Comparison of ENCODE assay signal across 1 cellular context in genomic region chr18:31102020-31102684, GRCh38.
TF ChIP-seq lines count a peak whose summit lies in the region.

Gene DSC2 (minus strand): TSS chr18:31102421. CDS start chr18:31101971, 450 bp downstream.

TF ChIP-seq in HepG2, 621 proteins besides CTCF, POLR2A, EP300 and RAD21 (continued from another document and continues in another):
- no peak for TF ChIP-seq TIGD3 (CRISPR knock-in tag; IDR thresholded peaks at IDR 0.05; ENCODE audit: borderline replicate concordance)
- no peak for TF ChIP-seq ZFP1 (CRISPR knock-in tag; IDR thresholded peaks at IDR 0.05)
- no peak for TF ChIP-seq ZNF550 (CRISPR knock-in tag; IDR thresholded peaks at IDR 0.05; ENCODE audit: borderline replicate concordance)
- TF ChIP-seq ZNF484 (CRISPR knock-in tag; IDR thresholded peaks at IDR 0.05; ENCODE audit: borderline replicate concordance, low read depth): no peak
- no peak for TF ChIP-seq ZNF530 (CRISPR knock-in tag; IDR thresholded peaks at IDR 0.05; ENCODE audit: low read depth)
- no peak for TF ChIP-seq ZNF451 (CRISPR knock-in tag; IDR thresholded peaks at IDR 0.05)
- TF ChIP-seq ZNF431 (CRISPR knock-in tag; IDR thresholded peaks at IDR 0.05; ENCODE audit: borderline replicate concordance, low read depth): no peak
- no peak for TF ChIP-seq ZNF572 (CRISPR knock-in tag; IDR thresholded peaks at IDR 0.05)
- no peak for TF ChIP-seq NCOA1 (CRISPR knock-in tag; IDR thresholded peaks at IDR 0.05)
- TF ChIP-seq ATM (IDR thresholded peaks at IDR 0.05; ENCODE audit: borderline replicate concordance): no peak
- TF ChIP-seq ZNF264 (CRISPR knock-in tag; IDR thresholded peaks at IDR 0.05): no peak
- TF ChIP-seq ZNF746 (CRISPR knock-in tag; IDR thresholded peaks at IDR 0.05): no peak
- TF ChIP-seq NAIF1 (CRISPR knock-in tag; IDR thresholded peaks at IDR 0.05; ENCODE audit: borderline replicate concordance): no peak
- no peak for TF ChIP-seq ZBTB42 (CRISPR knock-in tag; IDR thresholded peaks at IDR 0.05)
- no peak for TF ChIP-seq FOXO4 (CRISPR knock-in tag; conservative IDR thresholded peaks at IDR 0.05)
- peak; percentile 58 for TF ChIP-seq GABPB1 (CRISPR knock-in tag; IDR thresholded peaks at IDR 0.05)
- no peak for TF ChIP-seq ZNF652 (CRISPR knock-in tag; IDR thresholded peaks at IDR 0.05; ENCODE audit: borderline replicate concordance, low read depth)
- no peak for TF ChIP-seq ZNF773 (CRISPR knock-in tag; IDR thresholded peaks at IDR 0.05; ENCODE audit: borderline replicate concordance)
- no peak for TF ChIP-seq ARNT (IDR thresholded peaks at IDR 0.05)
- peak; percentile 86 for TF ChIP-seq POLR2G (IDR thresholded peaks at IDR 0.05; ENCODE audit: low read depth, low read length)
- TF ChIP-seq ZNF672 (CRISPR knock-in tag; IDR thresholded peaks at IDR 0.05): no peak
- no peak for TF ChIP-seq EED (CRISPR knock-in tag; IDR thresholded peaks at IDR 0.05)
- TF ChIP-seq NR0B2 (CRISPR knock-in tag; IDR thresholded peaks at IDR 0.05): 0 out of 2 replicates have a peak, but pooled peaks have one; percentile 38
- TF ChIP-seq ZNF501 (CRISPR knock-in tag; IDR thresholded peaks at IDR 0.05): peak; percentile 82
- TF ChIP-seq ZNF616 (CRISPR knock-in tag; IDR thresholded peaks at IDR 0.05; ENCODE audit: low read depth): no peak
- no peak for TF ChIP-seq PAX8 (CRISPR knock-in tag; IDR thresholded peaks at IDR 0.05; ENCODE audit: borderline replicate concordance)
- no peak for TF ChIP-seq PBX2 (CRISPR knock-in tag; IDR thresholded peaks at IDR 0.05)
- TF ChIP-seq NFATC3 (CRISPR knock-in tag; IDR thresholded peaks at IDR 0.05): no peak
- no peak for TF ChIP-seq NCOR1 (IDR thresholded peaks at IDR 0.05; ENCODE audit: borderline replicate concordance, low read length)
- no peak for TF ChIP-seq FOXK2 (IDR thresholded peaks at IDR 0.05)
- peak; percentile 78 for TF ChIP-seq HNF4A (CRISPR knock-in tag; IDR thresholded peaks at IDR 0.05)
- TF ChIP-seq KLF6 (CRISPR knock-in tag; IDR thresholded peaks at IDR 0.05): peak; percentile 46; the same call in 1 of the 2 replicates
- TF ChIP-seq ZNF235 (CRISPR knock-in tag; IDR thresholded peaks at IDR 0.05; ENCODE audit: borderline replicate concordance): no peak
- no peak for TF ChIP-seq NCOA5 (CRISPR knock-in tag; IDR thresholded peaks at IDR 0.05)
- no peak for TF ChIP-seq FIP1L1 (IDR thresholded peaks at IDR 0.05; ENCODE audit: borderline replicate concordance, insufficient read depth, low read depth, low read length)
- no peak for TF ChIP-seq MAFF (IDR thresholded peaks at IDR 0.05; ENCODE audit: low read depth, low read length)
- TF ChIP-seq AHR (CRISPR knock-in tag; IDR thresholded peaks at IDR 0.05): peak; percentile 33; the same call in 1 of the 2 replicates
- TF ChIP-seq STAT5B (CRISPR knock-in tag; IDR thresholded peaks at IDR 0.05): no peak
- peak; percentile 49; the same call in 1 of the 2 replicates for TF ChIP-seq ZNF709 (CRISPR knock-in tag; IDR thresholded peaks at IDR 0.05)
- TF ChIP-seq DRAP1 (CRISPR knock-in tag; IDR thresholded peaks at IDR 0.05): peak; percentile 63; the same call in 1 of the 2 replicates
- no peak for TF ChIP-seq ADNP (CRISPR knock-in tag; IDR thresholded peaks at IDR 0.05)
- no peak for TF ChIP-seq ZNF468 (CRISPR knock-in tag; IDR thresholded peaks at IDR 0.05)
- TF ChIP-seq PRPF4 (IDR thresholded peaks at IDR 0.05; ENCODE audit: low read depth, low read length, poor library complexity, severe bottlenecking): no peak
- no peak for TF ChIP-seq ZKSCAN1 (IDR thresholded peaks at IDR 0.05; ENCODE audit: low read length)
- no peak for TF ChIP-seq HOMEZ (CRISPR knock-in tag; IDR thresholded peaks at IDR 0.05; ENCODE audit: low read depth)
- TF ChIP-seq TMF1 (CRISPR knock-in tag; IDR thresholded peaks at IDR 0.05; ENCODE audit: low read depth): no peak
- no peak for TF ChIP-seq ONECUT2 (CRISPR knock-in tag; IDR thresholded peaks at IDR 0.05)
- TF ChIP-seq MAX (IDR thresholded peaks at IDR 0.05): peak; percentile 63; the same call in 1 of the 2 replicates
- no peak for TF ChIP-seq ZNF790 (CRISPR knock-in tag; IDR thresholded peaks at IDR 0.05; ENCODE audit: borderline replicate concordance)
- TF ChIP-seq KLF9 (CRISPR knock-in tag; IDR thresholded peaks at IDR 0.05; ENCODE audit: low read depth): no peak
- TF ChIP-seq MXI1 (IDR thresholded peaks at IDR 0.05; ENCODE audit: borderline replicate concordance, low read depth, low read length): no peak
- TF ChIP-seq MYNN (CRISPR knock-in tag; IDR thresholded peaks at IDR 0.05; ENCODE audit: low read depth): no peak; the same call in 1 of the 2 replicates
- TF ChIP-seq MAZ (IDR thresholded peaks at IDR 0.05; ENCODE audit: borderline replicate concordance, low read depth, low read length): 0 out of 2 replicates have a peak, but pooled peaks have one; percentile 17
- TF ChIP-seq MAZ (CRISPR knock-in tag; IDR thresholded peaks at IDR 0.05; ENCODE audit: low read depth): no peak; the same call in 1 of the 2 replicates
- TF ChIP-seq KDM5A (IDR thresholded peaks at IDR 0.05; ENCODE audit: borderline replicate concordance, low read length): no peak
- peak; percentile 85 for TF ChIP-seq HOXA5 (CRISPR knock-in tag; IDR thresholded peaks at IDR 0.05)
- TF ChIP-seq ZSCAN25 (CRISPR knock-in tag; IDR thresholded peaks at IDR 0.05): no peak
- no peak for TF ChIP-seq MXD4 (CRISPR knock-in tag; IDR thresholded peaks at IDR 0.05)
- peak; percentile 22; the same call in 1 of the 2 replicates for TF ChIP-seq ZNF614 (CRISPR knock-in tag; IDR thresholded peaks at IDR 0.05; ENCODE audit: borderline replicate concordance)
- TF ChIP-seq ZMYM4 (CRISPR knock-in tag; IDR thresholded peaks at IDR 0.05): peak; percentile 37; the same call in 1 of the 2 replicates
- TF ChIP-seq SRSF1 (optimal IDR thresholded peaks at IDR 0.05; ENCODE audit: low read depth, low read length): peak; percentile 38
- TF ChIP-seq ZNF10 (CRISPR knock-in tag; IDR thresholded peaks at IDR 0.05; ENCODE audit: borderline replicate concordance, low read depth): no peak
- TF ChIP-seq KLF12 (CRISPR knock-in tag; IDR thresholded peaks at IDR 0.05; ENCODE audit: borderline replicate concordance): peak; percentile 64
- peak; percentile 24; the same call in 1 of the 2 replicates for TF ChIP-seq ZNF503 (CRISPR knock-in tag; IDR thresholded peaks at IDR 0.05)
- no peak for TF ChIP-seq ZNF646 (CRISPR knock-in tag; IDR thresholded peaks at IDR 0.05)
